Comparison of ENCODE assay signal across 9 cellular contexts in genomic region chr7:27097686-27098492, GRCh38. TPM values are rescaled to one million over a fixed set of nuclear protein-coding genes. Genes with fewer than 3 reads are reported as not detected.
DNase-seq lines count a peak whose midpoint lies in the region; ATAC-seq and TF ChIP-seq lines count a peak whose summit lies in the region.
"Had no signal": no experiment of that assay in that cellular context is flagged by ENCODE, and none has a peak within 500 bp of the region (broad histone marks: within the 10 kb centered on the region; RNA-seq: fewer than 3 reads in every experiment).

No MANE protein-coding gene starts in this region.

- H3K4me3 Mint-ChIP-seq in activated naive CD4-positive, alpha-beta T cell treated with anti-CD3 and anti-CD28 coated beads, Interleukin-2, amount 50 U/mL, for 24 hours = peak overlapping the region; percentile 82
- H3K4me3 Mint-ChIP-seq in mesothelial cell of epicardium = peak overlapping the region; percentile 98

- H3K27ac Mint-ChIP-seq in activated naive CD4-positive, alpha-beta T cell treated with anti-CD3 and anti-CD28 coated beads, Interleukin-2, amount 50 U/mL, for 24 hours = no peak overlapping the region
- no peak overlapping the region for H3K27ac Mint-ChIP-seq in activated naive CD4-positive, alpha-beta T cell treated with anti-CD3 and anti-CD28 coated beads, Interleukin-2, amount 50 U/mL, for 72 hours
- H3K27ac Mint-ChIP-seq in mesothelial cell of epicardium = peak overlapping the region; percentile 100

- no peak for ATAC-seq in activated naive CD4-positive, alpha-beta T cell treated with anti-CD3 and anti-CD28 coated beads, Interleukin-2, amount 50 U/mL, for 72 hours

- intact Hi-C loops in breast epithelium (cut with DNase I; ENCODE audit: low total_unique reads) = loop anchor here (5.0 kb wide), 2 partner anchors 44 to 609 kb away; partner anchors contain the start of gene HOXA5
- intact Hi-C loops in vagina (cut with DNase I) = no loop called here

- no peak for DNase-seq in activated naive CD4-positive, alpha-beta T cell treated with anti-CD3 and anti-CD28 coated beads, Interleukin-2, amount 50 U/mL, for 72 hours (ENCODE audit: low spot score in 2 of 2)
- no peak for DNase-seq in breast epithelium (ENCODE audit: low spot score in 2 of 2)
- no peak for DNase-seq in mesothelial cell of epicardium (ENCODE audit: low spot score in 2 of 2, unreplicated experiment in 2 of 2)
- DNase-seq in vagina (ENCODE audit: extremely low spot score in 2 of 2) = no peak
- DNase-seq in T1000 (lab: John Stamatoyannopoulos, UW) = no peak
- no peak for DNase-seq in NCI-H1092 treated with DMSO at 0.1 percent for 48 hours (lab: John Stamatoyannopoulos, UW)
- no peak for DNase-seq in activated CD4-positive, CD25-positive, alpha-beta regulatory T cell (lab: John Stamatoyannopoulos, UW)
- DNase-seq: nucleus accumbens had no signal

- H3K27me3 Mint-ChIP-seq in activated naive CD4-positive, alpha-beta T cell treated with anti-CD3 and anti-CD28 coated beads, Interleukin-2, amount 50 U/mL, for 24 hours = peaks cover 62% of the 10 kb centered on the region
- no peaks in the 10 kb centered on the region for H3K27me3 Mint-ChIP-seq in mesothelial cell of epicardium (ENCODE audit: low read depth)

- H3K27ac ChIP-seq in breast epithelium (peak overlapping the region; percentile 98 to 99), vagina (no peak overlapping the region)

- TF ChIP-seq CTCF in breast epithelium (IDR thresholded peaks at IDR 0.05) (no peak), mesothelial cell of epicardium (IDR thresholded peaks at IDR 0.05; ENCODE audit: unreplicated experiment) (no peak), vagina (IDR thresholded peaks at IDR 0.05) (no peak)

- TF ChIP-seq POLR2A in breast epithelium (IDR thresholded peaks at IDR 0.05) (no peak), vagina (IDR thresholded peaks at IDR 0.05) (no peak)

- peaks cover 0 to 3% of the 10 kb centered on the region in 2 donors for H3K4me1 ChIP-seq in breast epithelium
- H3K4me1 ChIP-seq in vagina = peaks cover 41% of the 10 kb centered on the region

- H3K27me3 ChIP-seq in breast epithelium (no peaks in the 10 kb centered on the region), vagina (no peaks in the 10 kb centered on the region)

- peaks cover 16% of the 10 kb centered on the region for H3K36me3 Mint-ChIP-seq in activated naive CD4-positive, alpha-beta T cell treated with anti-CD3 and anti-CD28 coated beads, Interleukin-2, amount 50 U/mL, for 24 hours
- peaks cover 14 to 32% of the 10 kb centered on the region in 2 donors for H3K36me3 Mint-ChIP-seq in activated naive CD4-positive, alpha-beta T cell treated with anti-CD3 and anti-CD28 coated beads, Interleukin-2, amount 50 U/mL, for 72 hours
- peaks cover 16% of the 10 kb centered on the region for H3K36me3 Mint-ChIP-seq in mesothelial cell of epicardium

- no peaks in the 10 kb centered on the region for H3K9me3 Mint-ChIP-seq in activated naive CD4-positive, alpha-beta T cell treated with anti-CD3 and anti-CD28 coated beads, Interleukin-2, amount 50 U/mL, for 24 hours
- no peaks in the 10 kb centered on the region for H3K9me3 Mint-ChIP-seq in activated naive CD4-positive, alpha-beta T cell treated with anti-CD3 and anti-CD28 coated beads, Interleukin-2, amount 50 U/mL, for 72 hours
- H3K9me3 Mint-ChIP-seq in mesothelial cell of epicardium = no peaks in the 10 kb centered on the region

- H3K9me3 ChIP-seq in breast epithelium = no peaks in the 10 kb centered on the region
- no peaks in the 10 kb centered on the region for H3K9me3 ChIP-seq in vagina

- H3K4me3 ChIP-seq in breast epithelium (peak overlapping the region; percentile 83 to 99 (median 84)), vagina (peak overlapping the region; percentile 20 to 24)

- H3K36me3 ChIP-seq in breast epithelium (no peaks in the 10 kb centered on the region), vagina (no peaks in the 10 kb centered on the region)

- peaks cover 29% of the 10 kb centered on the region for H3K4me1 Mint-ChIP-seq in activated naive CD4-positive, alpha-beta T cell treated with anti-CD3 and anti-CD28 coated beads, Interleukin-2, amount 50 U/mL, for 24 hours
- H3K4me1 Mint-ChIP-seq in mesothelial cell of epicardium = peaks cover 65% of the 10 kb centered on the region

RNA-seq across cellular contexts. Expression of gene HOXA1, which starts 2.1 kb away (rescaled TPM):
- under 1 TPM in 1 of 2 donors, not detected in 1; 0.16 TPM for total RNA-seq in activated naive CD4-positive, alpha-beta T cell treated with anti-CD3 and anti-CD28 coated beads, Interleukin-2, amount 50 U/mL, for 72 hours
- total RNA-seq in breast epithelium (under 1 TPM; 0.33 to 0.80 (median 0.44) TPM), mesothelial cell of epicardium (13.7 to 14.6 TPM (median 14.0 TPM) in 3 replicates), vagina (0.74 TPM)

RNA-seq across cellular contexts. Expression of gene HOXA2, which starts 4.6 kb away (rescaled TPM):
- not detected for total RNA-seq in activated naive CD4-positive, alpha-beta T cell treated with anti-CD3 and anti-CD28 coated beads, Interleukin-2, amount 50 U/mL, for 72 hours
- total RNA-seq in breast epithelium (1 to 10 TPM in 2 of 3 donors, under 1 TPM in 1; 0.80 to 5.4 (median 1.3) TPM), mesothelial cell of epicardium (30.3 to 33.9 TPM (median 30.8 TPM) in 3 replicates), vagina (2.0 TPM)

RNA-seq across cellular contexts. Expression of gene HOXA4, which starts 32.7 kb away (rescaled TPM):
- total RNA-seq in activated naive CD4-positive, alpha-beta T cell treated with anti-CD3 and anti-CD28 coated beads, Interleukin-2, amount 50 U/mL, for 72 hours = under 1 TPM in 1 of 2 donors, not detected in 1; 0.59 TPM
- total RNA-seq in breast epithelium = 1 to 10 TPM in 2 of 3 donors, under 1 TPM in 1; 0.80 to 2.8 (median 2.0) TPM
- 51.0 to 55.9 TPM (median 54.7 TPM) in 3 replicates for total RNA-seq in mesothelial cell of epicardium
- 0.98 TPM for total RNA-seq in vagina

RNA-seq across cellular contexts. Expression of gene HOXA5, which starts 45.6 kb away (rescaled TPM):
- not detected for total RNA-seq in activated naive CD4-positive, alpha-beta T cell treated with anti-CD3 and anti-CD28 coated beads, Interleukin-2, amount 50 U/mL, for 72 hours
- total RNA-seq in breast epithelium (10 to 100 TPM; 11.5 to 48.7 (median 22.6) TPM), mesothelial cell of epicardium (128 to 133 TPM (median 133 TPM) in 3 replicates), vagina (6.1 TPM)

RNA-seq across cellular contexts. Expression of gene HOXA6, which starts 49.7 kb away (rescaled TPM):
- total RNA-seq in activated naive CD4-positive, alpha-beta T cell treated with anti-CD3 and anti-CD28 coated beads, Interleukin-2, amount 50 U/mL, for 72 hours = under 1 TPM in 1 of 2 donors, not detected in 1; 0.31 TPM
- total RNA-seq in breast epithelium (10 to 100 TPM in 1 of 3 donors, 1 to 10 TPM in 2; 7.9 to 16.0 (median 9.0) TPM), mesothelial cell of epicardium (43.7 to 45.6 TPM (median 44.4 TPM) in 3 replicates), vagina (1.7 TPM)

Comparison
In these comparisons a context has a peak if more than half of its experiments do, and no peak if none do; other contexts are left out.
1. RNA of gene HOXA4, which starts 32.7 kb away (total RNA-seq): 51.0 to 55.9 TPM in mesothelial cell of epicardium; 0.80 to 2.8 TPM in breast epithelium, 0.98 TPM in vagina (single experiment) and 0.59 TPM in activated naive CD4-positive, alpha-beta T cell treated with anti-CD3 and anti-CD28 coated beads, Interleukin-2, amount 50 U/mL, for 72 hours; every median in the first group is over 10 times any median in the second.